13 cellular contexts compared by ENCODE assay signal in genomic region chr18:44716697-44717163, GRCh38. TPM values are rescaled to one million over a fixed set of nuclear protein-coding genes. Genes with fewer than 3 reads are reported as not detected.
A peak's percentile ranks its signal among the peaks of the same experiment; 100 is the strongest.
DNase-seq lines count a peak whose midpoint lies in the region; ATAC-seq lines count a peak whose summit lies in the region.
"Had no signal": no experiment of that assay in that cellular context is flagged by ENCODE, and none has a peak within 500 bp of the region (broad histone marks: within the 10 kb centered on the region; RNA-seq: fewer than 3 reads in every experiment).

No MANE protein-coding gene starts in this region.

- H3K18ac ChIP-seq in mesenchymal stem cell (ENCODE audit: low read depth in 1 of 2, low read length in 2 of 2) = no peak overlapping the region

- H3K23ac ChIP-seq in mesenchymal stem cell (ENCODE audit: low read length in 2 of 2) = no peak overlapping the region

- no peaks in the 10 kb centered on the region for H3K27me3 ChIP-seq in mesenchymal stem cell (ENCODE audit: control insufficient read depth in 1 of 2, insufficient read depth in 1 of 2, low read length in 2 of 2)
- H3K27me3 ChIP-seq: brain microvascular endothelial cell, thyroid gland had no signal

- H2BK12ac ChIP-seq in mesenchymal stem cell (ENCODE audit: low read length in 2 of 2) = no peak overlapping the region

- H3K4me2 ChIP-seq in mesenchymal stem cell (ENCODE audit: low read length, poor library complexity, severe bottlenecking) = no peak overlapping the region

- peaks cover 8% of the 10 kb centered on the region for H3K4me1 ChIP-seq in mesenchymal stem cell (ENCODE audit: control insufficient read depth, insufficient read depth, low read depth, low read length)

- H2BK120ac ChIP-seq in mesenchymal stem cell (ENCODE audit: low read depth, low read length) = no peak overlapping the region

- H4K8ac ChIP-seq in mesenchymal stem cell (ENCODE audit: low read length) = no peak overlapping the region

- H3K79me1 ChIP-seq in mesenchymal stem cell (replicated peaks; ENCODE audit: low read length, poor library complexity, severe bottlenecking) = peaks cover 45% of the 10 kb centered on the region

- H3K4ac ChIP-seq in mesenchymal stem cell (ENCODE audit: low read depth in 1 of 2, low read length in 2 of 2) = no peak overlapping the region

- H2AFZ ChIP-seq in mesenchymal stem cell (ENCODE audit: low read depth, low read length) = no peak overlapping the region

- peak overlapping the region; percentile 55 for H2AK5ac ChIP-seq in mesenchymal stem cell (ENCODE audit: low read length, severe bottlenecking)

- no peak overlapping the region for H4K91ac ChIP-seq in mesenchymal stem cell (ENCODE audit: low read length)

- peak; percentile 66 for ATAC-seq in GM19351 (IDR thresholded peaks at IDR 0.05; ENCODE audit: unreplicated experiment)

- H3K14ac ChIP-seq in mesenchymal stem cell (ENCODE audit: low read length in 2 of 2) = no peak overlapping the region

- H2BK15ac ChIP-seq in mesenchymal stem cell (ENCODE audit: low read depth, poor library complexity, severe bottlenecking) = no peak overlapping the region

- no peak overlapping the region for H3K27ac ChIP-seq in mesenchymal stem cell (ENCODE audit: low read length, poor library complexity, severe bottlenecking)
- H3K27ac ChIP-seq: brain microvascular endothelial cell, SK-N-MC, thyroid gland had no signal

- no peaks in the 10 kb centered on the region for H3K9me3 ChIP-seq in mesenchymal stem cell (ENCODE audit: control insufficient read depth, low read length)
- H3K9me3 ChIP-seq: thyroid gland had no signal

- DNase-seq in Daoy (ENCODE audit: low read depth) (peak; percentile 51), mesenchymal stem cell (no peak), T1000 (lab: John Stamatoyannopoulos, UW) (no peak), SW480 (ENCODE audit: low spot score) (no peak), NOMO-1 treated with DMSO at 0.1 percent for 48 hours (lab: John Stamatoyannopoulos, UW; ENCODE audit: unreplicated experiment) (no peak), T-helper 9 cell (no peak)
- peak; percentile 43 to 61 for DNase-seq in activated CD4-positive, alpha-beta T cell treated with anti-CD3 and anti-CD28 coated beads, Interleukin-2, amount 50 U/mL, for 48 hours
- DNase-seq: brain microvascular endothelial cell, erythroblast, kidney, thyroid gland had no signal

- no peak overlapping the region for H2BK5ac ChIP-seq in mesenchymal stem cell (ENCODE audit: low read depth, low read length, poor library complexity, severe bottlenecking)

- WGBS in mesenchymal stem cell = 95% methylated on average over 5 of the region's 5 CpGs

- H3K4me3 ChIP-seq in mesenchymal stem cell (ENCODE audit: insufficient read depth in 1 of 2, low read depth in 1 of 2, low read length in 2 of 2) = no peak overlapping the region
- H3K4me3 ChIP-seq: SK-N-MC, thyroid gland had no signal

- H3K9ac ChIP-seq in mesenchymal stem cell (ENCODE audit: low read length) = peak overlapping the region; percentile 69

- peaks cover 17 to 26% of the 10 kb centered on the region in 2 experiments for H3K36me3 ChIP-seq in mesenchymal stem cell (ENCODE audit: control insufficient read depth in 1 of 2, insufficient read depth in 2 of 2, low read depth in 1 of 2, low read length in 2 of 2)
- H3K36me3 ChIP-seq: brain microvascular endothelial cell, thyroid gland had no signal

RNA-seq across cellular contexts. Expression of gene SETBP1, which starts 36.0 kb away (rescaled TPM):
- 1.0 and 1.6 TPM in 2 replicates for total RNA-seq in Daoy (2014; rRNA removed; shearing (Covaris generic))
- 4.5 TPM for polyA plus RNA-seq in mesenchymal stem cell (2013, experiment 1 of 2)
- polyA plus RNA-seq in mesenchymal stem cell (2013, experiment 2 of 2) = 4.5 TPM

Comparison
In these comparisons a context has a peak if more than half of its experiments do, and no peak if none do; other contexts are left out.
1. DNase-seq: peak in Daoy (single experiment) and activated CD4-positive, alpha-beta T cell treated with anti-CD3 and anti-CD28 coated beads, Interleukin-2, amount 50 U/mL, for 48 hours (2 of 2); none in mesenchymal stem cell (single experiment), T1000 (single experiment), SW480 (single experiment), NOMO-1 treated with DMSO at 0.1 percent for 48 hours (single experiment) and T-helper 9 cell (single experiment).